In genomic region chr10:100808851-100809250, GRCh38 we compare ENCODE assay signal across 26 cellular contexts.
"Had no signal": no experiment of that assay in that cellular context is flagged by ENCODE, and none has a peak within 500 bp of the region (broad histone marks: within the 10 kb centered on the region; RNA-seq: fewer than 3 reads in every experiment).

No MANE protein-coding gene starts in this region.

- H3K4me1 Mint-ChIP-seq: naive thymus-derived CD4-positive, alpha-beta T cell had no signal

- H3K4me3 ChIP-seq: dorsolateral prefrontal cortex, heart left ventricle, hepatocyte, neural progenitor cell, ovary, right lobe of liver, testis, tibial artery, upper lobe of left lung, uterus had no signal

- ATAC-seq: heart left ventricle; left lobe of liver; naive thymus-derived CD4-positive, alpha-beta T cell; right lobe of liver; stimulated activated memory B cell treated with anti-CD40 and anti-IgM and Interleukin-4, amounts not matched to agents 10 μg/mL and 1 μg/mL and 100 μg/mL, for 72 hours; stimulated activated naive CD8-positive, alpha-beta T cell treated with anti-CD3 and anti-CD28 coated beads, Interleukin-15, Interleukin-2, amounts not matched to agents 100 U/mL and 50 U/mL, for 24 hours had no signal

- DNase-seq: cerebellar nuclear complex; effector CD4-positive, alpha-beta T cell; heart left ventricle; kidney; mesenchymal stem cell; midbrain; naive thymus-derived CD4-positive, alpha-beta T cell; nucleus accumbens; ovary; right lobe of liver; small intestine; stimulated activated CD4-positive, alpha-beta T cell treated with anti-CD3 and anti-CD28 coated beads, Interleukin-12 subunit alpha, Interleukin-12 subunit beta, amount 100 ng/mL, for 4 hours; stimulated activated CD4-positive, alpha-beta T cell treated with anti-CD3 and anti-CD28 coated beads, Interleukin-2, amount 100 ng/mL, for 24 hours; stimulated activated CD4-positive, alpha-beta T cell treated with anti-CD3 and anti-CD28 coated beads, Interleukin-4, amount 100 ng/mL, for 24 hours; stimulated activated naive CD8-positive, alpha-beta T cell treated with anti-CD3 and anti-CD28 coated beads, Interleukin-15, Interleukin-2, amounts not matched to agents 100 U/mL and 50 U/mL, for 24 hours; substantia nigra; testis; tibial artery; upper lobe of left lung; uterus had no signal

- H3K27me3 ChIP-seq: ovary, right lobe of liver, testis, uterus had no signal

- H3K4me3 Mint-ChIP-seq: naive thymus-derived CD4-positive, alpha-beta T cell; nephron; neural progenitor cell; stimulated activated memory B cell treated with anti-CD40 and anti-IgM and Interleukin-4, amounts not matched to agents 10 μg/mL and 1 μg/mL and 100 μg/mL, for 72 hours had no signal

- H3K36me3 Mint-ChIP-seq: naive thymus-derived CD4-positive, alpha-beta T cell; neural progenitor cell; stimulated activated memory B cell treated with anti-CD40 and anti-IgM and Interleukin-4, amounts not matched to agents 10 μg/mL and 1 μg/mL and 100 μg/mL, for 72 hours had no signal

- H3K27ac ChIP-seq: dorsolateral prefrontal cortex, heart left ventricle, hepatocyte, neural progenitor cell, ovary, right lobe of liver, testis, tibial artery, upper lobe of left lung, uterus had no signal

- H3K9me3 ChIP-seq: heart left ventricle, ovary, right lobe of liver, testis, tibial artery, upper lobe of left lung, uterus had no signal

- H3K27ac Mint-ChIP-seq: naive thymus-derived CD4-positive, alpha-beta T cell; neural progenitor cell; stimulated activated memory B cell treated with anti-CD40 and anti-IgM and Interleukin-4, amounts not matched to agents 10 μg/mL and 1 μg/mL and 100 μg/mL, for 72 hours had no signal

- H3K4me1 ChIP-seq: heart left ventricle, right lobe of liver, testis, tibial artery, upper lobe of left lung, uterus had no signal

- H3K36me3 ChIP-seq: heart left ventricle, neural progenitor cell, ovary, right lobe of liver, tibial artery, upper lobe of left lung, uterus had no signal

- H3K9me3 Mint-ChIP-seq: naive thymus-derived CD4-positive, alpha-beta T cell; nephron; neural progenitor cell; stimulated activated memory B cell treated with anti-CD40 and anti-IgM and Interleukin-4, amounts not matched to agents 10 μg/mL and 1 μg/mL and 100 μg/mL, for 72 hours had no signal
